In genomic region chr2:20291106-20291564, GRCh38 we compare ENCODE assay signal across 8 cellular contexts. TPM values are rescaled to one million over a fixed set of nuclear protein-coding genes. Genes with fewer than 3 reads are reported as not detected.
DNase-seq lines count a peak whose midpoint lies in the region; ATAC-seq and TF ChIP-seq lines count a peak whose summit lies in the region.

No MANE protein-coding gene starts in this region.

- H3K4me3 ChIP-seq in trophoblast cell (ENCODE audit: low read depth, low read length), result no peak overlapping the region

- H2BK5ac ChIP-seq in trophoblast cell (ENCODE audit: low read depth, low read length, poor library complexity), result no peak overlapping the region

- no peak overlapping the region for H2BK12ac ChIP-seq in trophoblast cell (ENCODE audit: low read length)

- H3K9me3 Mint-ChIP-seq in activated CD8-positive, alpha-beta T cell treated with anti-CD3 and anti-CD28 coated beads for 36 hours, result no peaks in the 10 kb centered on the region

- no peaks in the 10 kb centered on the region for H3K4me1 ChIP-seq in trophoblast cell (ENCODE audit: control insufficient read depth in 1 of 2, insufficient read depth in 2 of 2, low read length in 2 of 2)

- H3K36me3 ChIP-seq in trophoblast cell (ENCODE audit: control insufficient read depth in 1 of 2, insufficient read depth in 2 of 2, low read length in 2 of 2), result peaks cover 17 to 18% of the 10 kb centered on the region in 2 experiments

- H3K4me3 Mint-ChIP-seq in activated CD8-positive, alpha-beta T cell treated with anti-CD3 and anti-CD28 coated beads for 36 hours, result no peak overlapping the region

- H3K27ac ChIP-seq in trophoblast cell (ENCODE audit: low read depth, low read length), result no peak overlapping the region

- no peaks in the 10 kb centered on the region for H3K79me2 ChIP-seq in trophoblast cell (ENCODE audit: control insufficient read depth, insufficient read depth, low read length, poor library complexity)

- peaks cover 9% of the 10 kb centered on the region for H3K4me1 Mint-ChIP-seq in activated CD8-positive, alpha-beta T cell treated with anti-CD3 and anti-CD28 coated beads for 36 hours (ENCODE audit: low read depth)

- no peak overlapping the region for H3K14ac ChIP-seq in trophoblast cell (ENCODE audit: low read length)

- peak; percentile 69 for ATAC-seq in activated CD8-positive, alpha-beta T cell treated with anti-CD3 and anti-CD28 coated beads for 36 hours

- H4K91ac ChIP-seq in trophoblast cell (ENCODE audit: low read depth, low read length), result no peak overlapping the region

- no peaks in the 10 kb centered on the region for H3K27me3 ChIP-seq in trophoblast cell (ENCODE audit: insufficient read depth, low read length)

- H4K8ac ChIP-seq in trophoblast cell (ENCODE audit: low read depth, low read length), result no peak overlapping the region

- H3K18ac ChIP-seq in trophoblast cell (ENCODE audit: low read length), result no peak overlapping the region

- H2AFZ ChIP-seq in trophoblast cell (ENCODE audit: insufficient read depth, low read length, poor library complexity), result no peak overlapping the region

- no peaks in the 10 kb centered on the region for H3K27me3 Mint-ChIP-seq in activated CD8-positive, alpha-beta T cell treated with anti-CD3 and anti-CD28 coated beads for 36 hours

- no peak overlapping the region for H3K4ac ChIP-seq in trophoblast cell (ENCODE audit: low read depth, low read length)

- no peak overlapping the region for H2AK5ac ChIP-seq in trophoblast cell (ENCODE audit: low read length)

- no peak overlapping the region for H3K23ac ChIP-seq in trophoblast cell (ENCODE audit: low read length)

- CTCF ChIA-PET in activated CD8-positive, alpha-beta T cell treated with anti-CD3 and anti-CD28 coated beads for 36 hours (lab: Charles Lee), result interaction anchor here (0.6 to 2.0 kb wide), 10 partner anchors 10 to 66 kb away, joined by 3 to 5 read pairs (median 3); partner anchors contain the start of gene SDC1

- no peak overlapping the region for H3K9ac ChIP-seq in trophoblast cell (ENCODE audit: low read length)

- no peak overlapping the region for H2BK120ac ChIP-seq in trophoblast cell (ENCODE audit: insufficient read depth, low read length, poor library complexity)

- no peak overlapping the region for H3K4me2 ChIP-seq in trophoblast cell (ENCODE audit: low read length)

- intact Hi-C loops in activated CD8-positive, alpha-beta T cell treated with anti-CD3 and anti-CD28 coated beads for 36 hours (cut with micrococcal nuclease), result no loop called here

- TF ChIP-seq CTCF in activated CD8-positive, alpha-beta T cell treated with anti-CD3 and anti-CD28 coated beads for 36 hours (IDR thresholded peaks at IDR 0.05), result peak; percentile 40

- WGBS in trophoblast cell (ENCODE audit: extremely low coverage, insufficient coverage, insufficient read length), result no CpG with 5 or more reads among the region's 7 CpGs

- H3K9me3 ChIP-seq in trophoblast cell (ENCODE audit: insufficient read depth, low read depth, low read length), result no peaks in the 10 kb centered on the region

- no peak overlapping the region for H4K12ac ChIP-seq in trophoblast cell (ENCODE audit: low read depth, low read length)

- POLR2A ChIA-PET in activated CD8-positive, alpha-beta T cell treated with anti-CD3 and anti-CD28 coated beads for 36 hours (lab: Charles Lee), result interaction anchor here (0.7 kb wide), 1 partner anchor 902 kb away, joined by 4 read pairs; no protein-coding TSS in a partner anchor

- H3K79me1 ChIP-seq in trophoblast cell (ENCODE audit: low read length), result no peaks in the 10 kb centered on the region

- peaks cover 28% of the 10 kb centered on the region for H3K36me3 Mint-ChIP-seq in activated CD8-positive, alpha-beta T cell treated with anti-CD3 and anti-CD28 coated beads for 36 hours (ENCODE audit: low read depth)

- DNase-seq in SIG-M5 treated with dmso at 0.1 percent for 504 hours (lab: John Stamatoyannopoulos, UW; ENCODE audit: unreplicated experiment) (peak; percentile 78), SIG-M5 (lab: John Stamatoyannopoulos, UW) (no peak), HCEC 1CT (peak; percentile 82), NCI-H1694 (lab: John Stamatoyannopoulos, UW) (peak; percentile 87), germinal center (ENCODE audit: low spot score) (peak; percentile 52), trophoblast cell (peak; percentile 74 to 92), cortex of kidney (lab: John Stamatoyannopoulos, UW) (no peak)
- peak; percentile 18 for DNase-seq in activated CD8-positive, alpha-beta T cell treated with anti-CD3 and anti-CD28 coated beads for 36 hours

- H3K27ac Mint-ChIP-seq in activated CD8-positive, alpha-beta T cell treated with anti-CD3 and anti-CD28 coated beads for 36 hours, result peak overlapping the region; percentile 4

RNA-seq across cellular contexts. Expression of gene PUM2, which starts 59.5 kb away (rescaled TPM):
- 100 to 1,000 TPM; 104 TPM for total RNA-seq in activated CD8-positive, alpha-beta T cell treated with anti-CD3 and anti-CD28 coated beads for 36 hours
- 48.9 and 50.0 TPM in 2 replicates for polyA plus RNA-seq in trophoblast cell (2013)

Comparison
In these comparisons a context has a peak if more than half of its experiments do, and no peak if none do; other contexts are left out.
1. DNase-seq: peak in SIG-M5 treated with dmso at 0.1 percent for 504 hours (single experiment), HCEC 1CT (single experiment), NCI-H1694 (single experiment), activated CD8-positive, alpha-beta T cell treated with anti-CD3 and anti-CD28 coated beads for 36 hours (single experiment), germinal center (single experiment) and trophoblast cell (2 of 2); none in SIG-M5 (single experiment) and cortex of kidney (single experiment).